14 cellular contexts compared by ENCODE assay signal in genomic region chrX:148459343-148459742, GRCh38. TPM values are rescaled to one million over a fixed set of nuclear protein-coding genes. Genes with fewer than 3 reads are reported as not detected.
DNase-seq lines count a peak whose midpoint lies in the region; ATAC-seq and TF ChIP-seq lines count a peak whose summit lies in the region.
"Had no signal": no experiment of that assay in that cellular context is flagged by ENCODE, and none has a peak within 500 bp of the region (broad histone marks: within the 10 kb centered on the region; RNA-seq: fewer than 3 reads in every experiment).

No MANE protein-coding gene starts in this region.

- H3K4me3 ChIP-seq in brain microvascular endothelial cell (ENCODE audit: low read depth, low read length), result no peak overlapping the region
- H3K4me3 ChIP-seq: body of pancreas had no signal

- DNase-seq in T-helper 17 cell (no peak), COR-L47 (lab: John Stamatoyannopoulos, UW) (no peak), NCI-H2081 treated with DMSO at 0.1 percent for 48 hours (lab: John Stamatoyannopoulos, UW) (no peak), brain microvascular endothelial cell (no peak)
- DNase-seq in activated CD8-positive, alpha-beta T cell treated with anti-CD3 and anti-CD28 coated beads for 36 hours, result no peak
- DNase-seq: activated CD8-positive, alpha-beta memory T cell treated with anti-CD3 and anti-CD28 coated beads, Interleukin-2, amount 10 ng/mL, durations not matched to agents 7 days and 5 days; body of pancreas; Calu3; NCI-H526 treated with DMSO at 0.1 percent for 48 hours had no signal

- ATAC-seq in GM18861 (IDR thresholded peaks at IDR 0.05; ENCODE audit: unreplicated experiment), result peak; percentile 93
- peak; percentile 92 for ATAC-seq in GM21528 (IDR thresholded peaks at IDR 0.05; ENCODE audit: low FRiP score, unreplicated experiment)
- peak; percentile 90 for ATAC-seq in HG03097 (IDR thresholded peaks at IDR 0.05; ENCODE audit: low FRiP score, unreplicated experiment)
- ATAC-seq in T-helper 17 cell, result peak; percentile 25
- no peak for ATAC-seq in activated CD8-positive, alpha-beta T cell treated with anti-CD3 and anti-CD28 coated beads for 36 hours
- ATAC-seq: activated CD8-positive, alpha-beta memory T cell treated with anti-CD3 and anti-CD28 coated beads, Interleukin-2, amount 10 ng/mL, durations not matched to agents 7 days and 5 days; body of pancreas; natural killer cell treated with Interleukin-12 subunit alpha and Interleukin-12 subunit beta and Interleukin-15 and Interleukin-18, amount 100 ng/mL, for 72 hours had no signal

- H3K36me3 Mint-ChIP-seq in T-helper 17 cell (ENCODE audit: low read depth), result no peaks in the 10 kb centered on the region
- H3K36me3 Mint-ChIP-seq in activated CD8-positive, alpha-beta T cell treated with anti-CD3 and anti-CD28 coated beads for 36 hours (ENCODE audit: low read depth), result no peaks in the 10 kb centered on the region
- H3K36me3 Mint-ChIP-seq: activated CD8-positive, alpha-beta memory T cell treated with anti-CD3 and anti-CD28 coated beads, Interleukin-2, amount 10 ng/mL, durations not matched to agents 7 days and 5 days; natural killer cell treated with Interleukin-12 subunit alpha and Interleukin-12 subunit beta and Interleukin-15 and Interleukin-18, amount 100 ng/mL, for 72 hours had no signal

- intact Hi-C loops in activated CD8-positive, alpha-beta T cell treated with anti-CD3 and anti-CD28 coated beads for 36 hours (cut with micrococcal nuclease), result no loop called here

- H3K9me3 Mint-ChIP-seq in activated CD8-positive, alpha-beta T cell treated with anti-CD3 and anti-CD28 coated beads for 36 hours, result no peaks in the 10 kb centered on the region
- H3K9me3 Mint-ChIP-seq: natural killer cell treated with Interleukin-12 subunit alpha and Interleukin-12 subunit beta and Interleukin-15 and Interleukin-18, amount 100 ng/mL, for 72 hours had no signal

- no peaks in the 10 kb centered on the region for H3K9me3 ChIP-seq in T-helper 17 cell (ENCODE audit: control insufficient read depth, low read length, poor library complexity, severe bottlenecking)
- H3K9me3 ChIP-seq: body of pancreas had no signal

- in situ Hi-C loops in brain microvascular endothelial cell (cut with HindIII; ENCODE audit: low pct_ligation_motif_present, low sequenced_read_pairs), result no loop called here

- no peaks in the 10 kb centered on the region for H3K27me3 ChIP-seq in brain microvascular endothelial cell (replicated peaks)
- H3K27me3 ChIP-seq: body of pancreas had no signal

- TF ChIP-seq CTCF in brain microvascular endothelial cell (IDR thresholded peaks at IDR 0.05; ENCODE audit: low read depth, low read length, missing control alignments), result no peak
- TF ChIP-seq CTCF in activated CD8-positive, alpha-beta T cell treated with anti-CD3 and anti-CD28 coated beads for 36 hours (IDR thresholded peaks at IDR 0.05), result no peak

- no peaks in the 10 kb centered on the region for H3K27me3 Mint-ChIP-seq in T-helper 17 cell
- no peaks in the 10 kb centered on the region for H3K27me3 Mint-ChIP-seq in activated CD8-positive, alpha-beta T cell treated with anti-CD3 and anti-CD28 coated beads for 36 hours
- H3K27me3 Mint-ChIP-seq: activated CD8-positive, alpha-beta memory T cell treated with anti-CD3 and anti-CD28 coated beads, Interleukin-2, amount 10 ng/mL, durations not matched to agents 7 days and 5 days had no signal

- no peaks in the 10 kb centered on the region for H3K4me1 Mint-ChIP-seq in T-helper 17 cell
- peaks cover 5% of the 10 kb centered on the region for H3K4me1 Mint-ChIP-seq in activated CD8-positive, alpha-beta T cell treated with anti-CD3 and anti-CD28 coated beads for 36 hours (ENCODE audit: low read depth)

- H3K27ac ChIP-seq in brain microvascular endothelial cell, result no peak overlapping the region
- H3K27ac ChIP-seq: body of pancreas, epithelial cell of prostate had no signal

- H3K36me3 ChIP-seq in brain microvascular endothelial cell (replicated peaks), result no peaks in the 10 kb centered on the region

- no peak overlapping the region for H3K4me3 Mint-ChIP-seq in T-helper 17 cell
- no peak overlapping the region for H3K4me3 Mint-ChIP-seq in activated CD8-positive, alpha-beta T cell treated with anti-CD3 and anti-CD28 coated beads for 36 hours
- H3K4me3 Mint-ChIP-seq: activated CD8-positive, alpha-beta memory T cell treated with anti-CD3 and anti-CD28 coated beads, Interleukin-2, amount 10 ng/mL, durations not matched to agents 7 days and 5 days; natural killer cell treated with Interleukin-12 subunit alpha and Interleukin-12 subunit beta and Interleukin-15 and Interleukin-18, amount 100 ng/mL, for 72 hours had no signal

- POLR2A ChIA-PET in activated CD8-positive, alpha-beta T cell treated with anti-CD3 and anti-CD28 coated beads for 36 hours (lab: Charles Lee), result no interaction called here

- CTCF ChIA-PET in activated CD8-positive, alpha-beta T cell treated with anti-CD3 and anti-CD28 coated beads for 36 hours (lab: Charles Lee), result no interaction called here

- no peak overlapping the region for H3K27ac Mint-ChIP-seq in T-helper 17 cell
- H3K27ac Mint-ChIP-seq in activated CD8-positive, alpha-beta T cell treated with anti-CD3 and anti-CD28 coated beads for 36 hours, result no peak overlapping the region
- H3K27ac Mint-ChIP-seq: activated CD8-positive, alpha-beta memory T cell treated with anti-CD3 and anti-CD28 coated beads, Interleukin-2, amount 10 ng/mL, durations not matched to agents 7 days and 5 days; natural killer cell treated with Interleukin-12 subunit alpha and Interleukin-12 subunit beta and Interleukin-15 and Interleukin-18, amount 100 ng/mL, for 72 hours had no signal

RNA-seq across cellular contexts. Expression of gene AFF2, which starts 41.1 kb away (rescaled TPM):
- under 1 TPM; 0.31 to 0.90 TPM for total RNA-seq in T-helper 17 cell
- total RNA-seq in activated CD8-positive, alpha-beta T cell treated with anti-CD3 and anti-CD28 coated beads for 36 hours, result 1 to 10 TPM; 1.3 to 1.7 TPM
